In the genomic region with DNA sequence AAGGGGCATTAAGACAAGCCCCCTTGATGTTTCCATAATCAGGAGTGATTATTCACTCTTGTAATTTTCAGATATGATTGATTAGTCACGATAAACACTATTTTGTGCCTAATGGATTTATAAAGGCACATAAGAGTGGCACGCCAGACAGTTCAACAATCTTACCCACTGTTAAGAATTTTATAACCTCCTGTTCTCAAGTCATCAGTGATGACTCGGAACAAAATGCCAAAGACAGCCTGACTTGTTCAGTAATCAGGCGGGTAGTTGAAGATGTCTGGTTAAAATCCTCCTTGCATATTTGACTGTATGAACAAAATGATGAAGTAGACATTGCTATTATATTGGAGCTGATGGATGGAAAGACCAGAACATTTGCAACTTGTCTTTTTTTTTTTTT, we compare ENCODE assay signal across 16 cellular contexts.
DNase-seq lines count a peak whose midpoint lies in the region; TF ChIP-seq lines count a peak whose summit lies in the region.
"Had no signal": no experiment of that assay in that cellular context is flagged by ENCODE, and none has a peak within 500 bp of the region (broad histone marks: within the 10 kb centered on the region; RNA-seq: fewer than 3 reads in every experiment).

No MANE protein-coding gene starts in this region.

- TF ChIP-seq CTCF in neural cell (IDR thresholded peaks at IDR 0.05; ENCODE audit: poor library complexity, severe bottlenecking), result no peak

- no peaks in the 10 kb centered on the region for H4K20me1 ChIP-seq in neural cell (ENCODE audit: insufficient read depth)
- H4K20me1 ChIP-seq: BLaER1 treated with 17β-estradiol and CSF1 and Interleukin-3, amounts not matched to agents 10 nM and 100 nM had no signal

- no peaks in the 10 kb centered on the region for H3K79me2 ChIP-seq in neural cell (replicated peaks; ENCODE audit: insufficient read depth, low read length)

- no peak overlapping the region for H3K4me2 ChIP-seq in neural cell (ENCODE audit: low read length)
- H3K4me2 ChIP-seq: A549; BLaER1 treated with 17β-estradiol and CSF1 and Interleukin-3, amounts not matched to agents 10 nM and 100 nM had no signal

- H3K27me3 ChIP-seq in neural cell (ENCODE audit: insufficient read depth, low read depth, low read length), result no peaks in the 10 kb centered on the region
- H3K27me3 ChIP-seq: BLaER1 treated with 17β-estradiol and CSF1 and Interleukin-3, amounts not matched to agents 10 nM and 100 nM had no signal

- no peak for TF ChIP-seq RAD21 in neural cell (conservative IDR thresholded peaks at IDR 0.05)

- no peak overlapping the region for H3K9ac ChIP-seq in neural cell (ENCODE audit: low read length)
- H3K9ac ChIP-seq: BLaER1 treated with 17β-estradiol and CSF1 and Interleukin-3, amounts not matched to agents 10 nM and 100 nM had no signal

- H2AFZ ChIP-seq in neural cell (ENCODE audit: low read depth, low read length), result no peak overlapping the region

- no peaks in the 10 kb centered on the region for H3K36me3 ChIP-seq in neural cell (ENCODE audit: insufficient read depth, low read length)
- H3K36me3 ChIP-seq: BLaER1 treated with 17β-estradiol and CSF1 and Interleukin-3, amounts not matched to agents 10 nM and 100 nM had no signal

- H3K9me2 ChIP-seq in neural cell (ENCODE audit: insufficient read depth, low read length), result no peaks in the 10 kb centered on the region

- peak overlapping the region; percentile 33 for H3K27ac ChIP-seq in neural cell (ENCODE audit: low read length)
- H3K27ac ChIP-seq: 22Rv1; A549; BLaER1 treated with 17β-estradiol and CSF1 and Interleukin-3, amounts not matched to agents 10 nM and 100 nM; C4-2B had no signal

- DNase-seq in NCI-H1436 (lab: John Stamatoyannopoulos, UW) (peak; percentile 53), NCI-H1436 treated with DMSO at 0.1 percent for 48 hours (lab: John Stamatoyannopoulos, UW) (no peak), NCI-H69 (lab: John Stamatoyannopoulos, UW) (peak; percentile 67), glomerular visceral epithelial cell (ENCODE audit: extremely low spot score) (no peak)
- DNase-seq: AML-193; Caco-2; Calu3; CD4-positive, alpha-beta T cell; CD8-positive, alpha-beta T cell; DMS79 treated with DMSO at 0.1 percent for 48 hours; GF-D8 had no signal

- H3K9me3 ChIP-seq in neural cell (ENCODE audit: low read length), result no peaks in the 10 kb centered on the region
- H3K9me3 ChIP-seq: A549; BLaER1 treated with 17β-estradiol and CSF1 and Interleukin-3, amounts not matched to agents 10 nM and 100 nM; Caco-2 had no signal

- H3K4me3 ChIP-seq in neural cell (ENCODE audit: low read length), result no peak overlapping the region
- H3K4me3 ChIP-seq: A549; BLaER1 treated with 17β-estradiol and CSF1 and Interleukin-3, amounts not matched to agents 10 nM and 100 nM had no signal

- H3F3A ChIP-seq in neural cell (ENCODE audit: insufficient read depth, low read length, poor library complexity, severe bottlenecking), result no peaks in the 10 kb centered on the region

- peak; percentile 91 for TF ChIP-seq EP300 in neural cell (conservative IDR thresholded peaks at IDR 0.05; ENCODE audit: poor library complexity, severe bottlenecking)

TF ChIP-seq in neural cell, 6 proteins besides CTCF, POLR2A, EP300 and RAD21:
- TF ChIP-seq SMC3 (conservative IDR thresholded peaks at IDR 0.05; ENCODE audit: poor library complexity) (no peak), POLR2AphosphoS5 (IDR thresholded peaks at IDR 0.05) (peak; percentile 48)

Comparison
In these comparisons a context has a peak if more than half of its experiments do, and no peak if none do; other contexts are left out.
1. DNase-seq: peak in NCI-H1436 (single experiment) and NCI-H69 (single experiment); none in NCI-H1436 treated with DMSO at 0.1 percent for 48 hours (single experiment) and glomerular visceral epithelial cell (single experiment).